In the genomic region with DNA sequence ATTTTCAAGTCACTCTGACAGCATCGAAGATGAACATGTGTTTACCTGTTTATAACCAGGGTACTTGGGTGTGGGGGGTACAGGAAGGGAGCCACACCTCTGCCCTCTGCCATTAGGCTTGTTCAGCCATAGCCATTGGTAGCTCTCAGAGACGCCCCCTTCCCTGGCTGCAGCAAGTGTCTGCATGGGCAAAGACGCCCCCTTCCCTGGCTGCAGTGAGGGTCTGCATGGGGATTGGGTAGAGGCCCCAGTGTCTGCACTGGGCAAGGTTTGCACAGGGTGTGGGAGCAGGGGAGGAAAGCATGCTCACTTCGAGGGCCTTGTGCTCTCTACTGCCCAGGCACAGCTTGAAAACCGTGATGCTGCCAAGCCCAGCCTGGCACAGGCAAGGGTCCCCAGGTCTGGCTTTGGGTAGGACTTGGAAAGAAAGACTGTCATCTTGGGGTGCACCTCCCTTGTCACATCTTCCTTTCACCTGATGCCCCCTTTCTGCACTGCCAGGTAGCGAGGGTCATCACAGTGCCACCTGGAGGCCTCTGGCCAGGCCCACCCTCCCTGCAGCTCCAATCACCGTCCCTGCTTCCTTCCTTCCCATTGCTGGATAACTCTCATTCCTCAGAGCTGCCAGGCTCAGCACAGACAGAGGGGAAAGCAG, we compare ENCODE assay signal across 2 cellular contexts.
TF ChIP-seq lines count a peak whose summit lies in the region.

No MANE protein-coding gene starts in this region.

TF ChIP-seq in HCT116, 20 proteins besides CTCF, POLR2A, EP300 and RAD21:
- TF ChIP-seq SIN3A (IDR thresholded peaks at IDR 0.05; ENCODE audit: low read depth) = no peak
- no peak for TF ChIP-seq CBX3 (IDR thresholded peaks at IDR 0.05; ENCODE audit: low read depth)
- TF ChIP-seq EZH2phosphoT487 (IDR thresholded peaks at IDR 0.05; ENCODE audit: borderline replicate concordance) = no peak
- TF ChIP-seq EGR1 (IDR thresholded peaks at IDR 0.05; ENCODE audit: low read depth) = no peak
- no peak for TF ChIP-seq YY1 (IDR thresholded peaks at IDR 0.05; ENCODE audit: extremely low read depth, insufficient replicate concordance, low read depth, low read length)
- TF ChIP-seq ATF3 (IDR thresholded peaks at IDR 0.05) = no peak
- TF ChIP-seq, protein P1, sequence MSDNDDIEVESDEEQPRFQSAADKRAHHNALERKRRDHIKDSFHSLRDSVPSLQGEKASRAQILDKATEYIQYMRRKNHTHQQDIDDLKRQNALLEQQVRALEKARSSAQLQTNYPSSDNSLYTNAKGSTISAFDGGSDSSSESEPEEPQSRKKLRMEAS (IDR thresholded peaks at IDR 0.05) = no peak
TF ChIP-seq in HCT116: peak in this region for 0.

TF ChIP-seq in GM12878, 131 proteins besides CTCF, POLR2A, EP300 and RAD21:
- TF ChIP-seq RBBP5 (conservative IDR thresholded peaks at IDR 0.05) = no peak
- TF ChIP-seq ZZZ3 (IDR thresholded peaks at IDR 0.05; ENCODE audit: control insufficient read depth, insufficient read length, low read depth) = no peak
- TF ChIP-seq PBX3 (IDR thresholded peaks at IDR 0.05; ENCODE audit: insufficient replicate concordance, low read depth, low read length) = no peak
- TF ChIP-seq, protein P2, sequence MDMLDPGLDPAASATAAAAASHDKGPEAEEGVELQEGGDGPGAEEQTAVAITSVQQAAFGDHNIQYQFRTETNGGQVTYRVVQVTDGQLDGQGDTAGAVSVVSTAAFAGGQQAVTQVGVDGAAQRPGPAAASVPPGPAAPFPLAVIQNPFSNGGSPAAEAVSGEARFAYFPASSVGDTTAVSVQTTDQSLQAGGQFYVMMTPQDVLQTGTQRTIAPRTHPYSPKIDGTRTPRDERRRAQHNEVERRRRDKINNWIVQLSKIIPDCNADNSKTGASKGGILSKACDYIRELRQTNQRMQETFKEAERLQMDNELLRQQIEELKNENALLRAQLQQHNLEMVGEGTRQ (IDR thresholded peaks at IDR 0.05; ENCODE audit: borderline replicate concordance, low read depth, low read length) = no peak
- TF ChIP-seq HSF1 (IDR thresholded peaks at IDR 0.05; ENCODE audit: low read depth, low read length) = no peak
- no peak for TF ChIP-seq CHD4 (IDR thresholded peaks at IDR 0.05)
- no peak for TF ChIP-seq SIX5 (IDR thresholded peaks at IDR 0.05; ENCODE audit: low read depth, low read length, severe bottlenecking)
- no peak for TF ChIP-seq ATF2 (IDR thresholded peaks at IDR 0.05; ENCODE audit: low read length)
- no peak for TF ChIP-seq NFXL1 (IDR thresholded peaks at IDR 0.05; ENCODE audit: borderline replicate concordance)
- TF ChIP-seq CUX1 (IDR thresholded peaks at IDR 0.05; ENCODE audit: insufficient replicate concordance, low read depth, low read length) = no peak
- no peak for TF ChIP-seq KDM1A (IDR thresholded peaks at IDR 0.05; ENCODE audit: borderline replicate concordance)
- TF ChIP-seq ETV6 (conservative IDR thresholded peaks at IDR 0.05 in 1 of 2, IDR thresholded peaks at IDR 0.05 in 1 of 2; ENCODE audit: borderline replicate concordance in 1 of 2, low read depth in 1 of 2) = no peak
- no peak for TF ChIP-seq MYB (IDR thresholded peaks at IDR 0.05; ENCODE audit: borderline replicate concordance, low read depth, low read length)
- TF ChIP-seq PML (IDR thresholded peaks at IDR 0.05; ENCODE audit: low read length) = no peak
- TF ChIP-seq FOS (IDR thresholded peaks at IDR 0.05; ENCODE audit: borderline replicate concordance, extremely low read depth, insufficient read length) = no peak
- TF ChIP-seq NR2F1 (conservative IDR thresholded peaks at IDR 0.05) = no peak
